ENCODE assay signal across 8 cellular contexts in genomic region chr11:68002943-68003845, GRCh38. TPM values are rescaled to one million over a fixed set of nuclear protein-coding genes. Genes with fewer than 3 reads are reported as not detected.
A peak's percentile ranks its signal among the peaks of the same experiment; 100 is the strongest.
DNase-seq lines count a peak whose midpoint lies in the region; TF ChIP-seq lines count a peak whose summit lies in the region.

No MANE protein-coding gene starts in this region.

- H3K4me2 ChIP-seq in parathyroid adenoma (ENCODE audit: low read length) = peak overlapping the region; percentile 59

- TF ChIP-seq CTCF in GM06990 (IDR thresholded peaks at IDR 0.05; ENCODE audit: insufficient read depth, low read length, poor library complexity, severe bottlenecking) (no peak), HFFc6 (IDR thresholded peaks at IDR 0.05) (no peak), fibroblast of pulmonary artery (IDR thresholded peaks at IDR 0.05; ENCODE audit: low read length, missing control alignments) (no peak), parathyroid adenoma (IDR thresholded peaks at IDR 0.05) (no peak)

- no peak overlapping the region; the same call in 1 of the 2 replicates for H3K27ac Mint-ChIP-seq in HFFc6

- DNase-seq in GM06990 (ENCODE audit: extremely low read depth, insufficient read length) (peak; percentile 74), HFFc6 (no peak), NCI-H510A treated with DMSO at 0.1 percent for 48 hours (lab: John Stamatoyannopoulos, UW) (peak; percentile 59), activated T-cell treated with anti-CD3 and anti-CD28 coated beads for 48 hours (ENCODE audit: low read depth) (peak; percentile 35), fibroblast of pulmonary artery (ENCODE audit: low read depth) (no peak), OCI-M1 (lab: John Stamatoyannopoulos, UW) (no peak), NCI-H82 treated with DMSO at 0.1 percent for 48 hours (lab: John Stamatoyannopoulos, UW; ENCODE audit: unreplicated experiment) (no peak)

- H3K9me3 Mint-ChIP-seq in HFFc6 = no peaks in the 10 kb centered on the region

- H3K36me3 Mint-ChIP-seq in HFFc6 (ENCODE audit: low read depth) = no peaks in the 10 kb centered on the region

- peaks cover 21% of the 10 kb centered on the region for H3K4me1 Mint-ChIP-seq in HFFc6 (ENCODE audit: low read depth)

- no peaks in the 10 kb centered on the region for H3K4me1 ChIP-seq in parathyroid adenoma

- H3K9ac ChIP-seq in parathyroid adenoma = no peak overlapping the region

- H3K27me3 ChIP-seq in GM06990 (replicated peaks; ENCODE audit: control insufficient read depth, insufficient read depth, low read length) (no peaks in the 10 kb centered on the region), parathyroid adenoma (ENCODE audit: control insufficient read depth, insufficient read depth, low read length) (no peaks in the 10 kb centered on the region)

- H3K27ac ChIP-seq in parathyroid adenoma = no peak overlapping the region

- H3K9me3 ChIP-seq in parathyroid adenoma (ENCODE audit: control insufficient read depth, low read length) = no peaks in the 10 kb centered on the region

- H3K4me3 ChIP-seq in GM06990 (replicated peaks; ENCODE audit: low read depth, low read length) (peak overlapping the region; percentile 67), fibroblast of pulmonary artery (replicated peaks; ENCODE audit: low read depth, low read length) (peak overlapping the region; percentile 57), parathyroid adenoma (ENCODE audit: low read depth, low read length) (peak overlapping the region; percentile 51)

- no peaks in the 10 kb centered on the region for H3K79me2 ChIP-seq in parathyroid adenoma

- H3K27me3 Mint-ChIP-seq in HFFc6 (ENCODE audit: insufficient read depth) = no peaks in the 10 kb centered on the region

- peak overlapping the region; percentile 75 for H2AFZ ChIP-seq in parathyroid adenoma

- peaks cover 2% of the 10 kb centered on the region for H3K36me3 ChIP-seq in GM06990 (ENCODE audit: control insufficient read depth, insufficient read depth, low read length)
- H3K36me3 ChIP-seq in parathyroid adenoma (ENCODE audit: control insufficient read depth, insufficient read depth, low read length) = no peaks in the 10 kb centered on the region

- H3K4me3 Mint-ChIP-seq in HFFc6 = peak overlapping the region; percentile 84

RNA-seq across cellular contexts. Expression of gene UNC93B1, which starts 0.7 kb away (rescaled TPM):
- total RNA-seq in HFFc6 (2021; fragmentation: NEBNext Ultra II Directional; extraction: Animal tissue kit (Norgen Biotek cat#: 25700)) = 10 to 100 TPM; 17.2 to 23.0 (median 19.9) TPM

RNA-seq across cellular contexts. Expression of gene ALDH3B1, which starts 6.9 kb away (rescaled TPM):
- 10 to 100 TPM; 29.5 to 47.4 (median 43.4) TPM for total RNA-seq in HFFc6 (2021; fragmentation: NEBNext Ultra II Directional; extraction: Animal tissue kit (Norgen Biotek cat#: 25700))

RNA-seq across cellular contexts. Expression of gene NDUFS8, which starts 27.3 kb away (rescaled TPM):
- total RNA-seq in HFFc6 (2021; fragmentation: NEBNext Ultra II Directional; extraction: Animal tissue kit (Norgen Biotek cat#: 25700)) = 100 to 1,000 TPM; 221 to 236 (median 223) TPM

RNA-seq across cellular contexts. Expression of gene TCIRG1, which starts 35.6 kb away (rescaled TPM):
- 100 to 1,000 TPM; 113 to 150 (median 131) TPM for total RNA-seq in HFFc6 (2021; fragmentation: NEBNext Ultra II Directional; extraction: Animal tissue kit (Norgen Biotek cat#: 25700))

Comparison
In these comparisons a context has a peak if more than half of its experiments do, and no peak if none do; other contexts are left out.
1. DNase-seq: peak in GM06990 (single experiment), NCI-H510A treated with DMSO at 0.1 percent for 48 hours (single experiment) and activated T-cell treated with anti-CD3 and anti-CD28 coated beads for 48 hours (single experiment); none in HFFc6 (single experiment), fibroblast of pulmonary artery (single experiment), OCI-M1 (single experiment) and NCI-H82 treated with DMSO at 0.1 percent for 48 hours (single experiment).
2. Peak in every context shown above with its lines, with median percentiles within 50 percentile points of each other: H3K4me3 ChIP-seq.